Comparison of ENCODE assay signal across 12 cellular contexts in the genomic region with DNA sequence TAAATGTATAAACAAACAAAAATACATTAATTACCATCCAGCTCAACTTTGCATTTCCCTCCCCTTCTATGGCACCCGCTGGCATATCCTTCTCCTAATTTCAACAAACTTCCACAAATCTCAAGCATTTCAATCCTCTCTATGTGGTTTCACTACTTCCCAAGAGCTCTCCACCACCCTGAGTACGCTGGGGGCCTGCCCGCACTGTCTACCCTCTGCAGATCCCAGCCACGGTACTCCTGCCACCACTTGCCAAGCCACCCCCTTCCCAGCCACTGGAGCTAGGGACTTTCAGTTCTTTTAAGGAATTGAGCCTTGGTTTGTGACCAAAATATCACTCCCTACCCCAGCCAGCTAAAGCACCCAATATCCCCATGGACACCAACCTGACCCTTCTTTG. TPM values are rescaled to one million over a fixed set of nuclear protein-coding genes. Genes with fewer than 3 reads are reported as not detected.
DNase-seq lines count a peak whose midpoint lies in the region; ATAC-seq and TF ChIP-seq lines count a peak whose summit lies in the region.
"Had no signal": no experiment of that assay in that cellular context is flagged by ENCODE, and none has a peak within 500 bp of the region (broad histone marks: within the 10 kb centered on the region; RNA-seq: fewer than 3 reads in every experiment).

No MANE protein-coding gene starts in this region.

- H3K4me3 ChIP-seq in thymus (ENCODE audit: low read length): no peak overlapping the region
- H3K4me3 ChIP-seq: SJCRH30 had no signal

- no peaks in the 10 kb centered on the region for H3K9me3 ChIP-seq in thymus (ENCODE audit: control insufficient read depth)
- H3K9me3 ChIP-seq: SJCRH30 had no signal

- no peak overlapping the region for H3K4me3 Mint-ChIP-seq in activated CD4-positive, alpha-beta T cell treated with anti-CD3 and anti-CD28 coated beads, Interleukin-2, amount 10 ng/mL, durations not matched to agents 7 days and 5 days
- peak overlapping the region; percentile 86 for H3K4me3 Mint-ChIP-seq in activated T-helper 17 cell treated with anti-CD3 and anti-CD28 coated beads, Interleukin-2, amount 50 U/mL, for 72 hours

- H3K27ac Mint-ChIP-seq in activated CD4-positive, alpha-beta T cell treated with anti-CD3 and anti-CD28 coated beads, Interleukin-2, amount 10 ng/mL, durations not matched to agents 7 days and 5 days: peak overlapping the region; percentile 7
- peak overlapping the region; percentile 94 for H3K27ac Mint-ChIP-seq in activated T-helper 17 cell treated with anti-CD3 and anti-CD28 coated beads, Interleukin-2, amount 50 U/mL, for 72 hours

- H3K9me3 Mint-ChIP-seq in activated CD4-positive, alpha-beta T cell treated with anti-CD3 and anti-CD28 coated beads, Interleukin-2, amount 10 ng/mL, durations not matched to agents 7 days and 5 days: no peaks in the 10 kb centered on the region
- H3K9me3 Mint-ChIP-seq in activated T-helper 17 cell treated with anti-CD3 and anti-CD28 coated beads, Interleukin-2, amount 50 U/mL, for 72 hours: no peaks in the 10 kb centered on the region

- H3K27me3 Mint-ChIP-seq in activated CD4-positive, alpha-beta T cell treated with anti-CD3 and anti-CD28 coated beads, Interleukin-2, amount 10 ng/mL, durations not matched to agents 7 days and 5 days: no peaks in the 10 kb centered on the region
- H3K27me3 Mint-ChIP-seq in activated T-helper 17 cell treated with anti-CD3 and anti-CD28 coated beads, Interleukin-2, amount 50 U/mL, for 72 hours: no peaks in the 10 kb centered on the region

- intact Hi-C loops in posterior vena cava (cut with DNase I): no loop called here

- no peak for DNase-seq in activated CD4-positive, alpha-beta T cell treated with anti-CD3 and anti-CD28 coated beads, Interleukin-2, amount 10 ng/mL, durations not matched to agents 7 days and 5 days
- no peak for DNase-seq in activated CD4-positive, alpha-beta T cell treated with anti-CD3 and anti-CD28 coated beads for 48 hours
- DNase-seq in medulla oblongata (ENCODE audit: extremely low spot score) (peak; percentile 18), posterior vena cava (ENCODE audit: low spot score) (no peak), erythroblast (lab: John Stamatoyannopoulos, UW) (no peak)
- DNase-seq: activated CD8-positive, alpha-beta memory T cell treated with anti-CD3 and anti-CD28 coated beads, Interleukin-2, amount 50 U/mL, for 4 hours; cortex of kidney; nucleus accumbens; SJCRH30 had no signal

- peak overlapping the region; percentile 10 for H3K27ac ChIP-seq in thymus (ENCODE audit: low read depth)
- H3K27ac ChIP-seq: SJCRH30 had no signal

- WGBS in thymus: 95% methylated on average over 4 of the region's 4 CpGs

- peaks cover 6% of the 10 kb centered on the region for H3K36me3 Mint-ChIP-seq in activated CD4-positive, alpha-beta T cell treated with anti-CD3 and anti-CD28 coated beads, Interleukin-2, amount 10 ng/mL, durations not matched to agents 7 days and 5 days (ENCODE audit: low read depth)
- H3K36me3 Mint-ChIP-seq in activated T-helper 17 cell treated with anti-CD3 and anti-CD28 coated beads, Interleukin-2, amount 50 U/mL, for 72 hours (ENCODE audit: low read depth): peaks cover 17% of the 10 kb centered on the region

- H3K4me1 ChIP-seq in thymus (ENCODE audit: control insufficient read depth, insufficient read depth, low read length): peaks cover 28% of the 10 kb centered on the region

- H3K27me3 ChIP-seq in thymus (ENCODE audit: control insufficient read depth, insufficient read depth): no peaks in the 10 kb centered on the region
- H3K27me3 ChIP-seq: SJCRH30 had no signal

- H3K36me3 ChIP-seq in thymus (ENCODE audit: control insufficient read depth, insufficient read depth): no peaks in the 10 kb centered on the region
- H3K36me3 ChIP-seq: SJCRH30 had no signal

- POLR2A ChIA-PET in activated CD4-positive, alpha-beta T cell treated with anti-CD3 and anti-CD28 coated beads, Interleukin-2, amount 10 ng/mL, durations not matched to agents 7 days and 5 days (lab: Charles Lee): no interaction called here

- TF ChIP-seq POLR2A in erythroblast (IDR thresholded peaks at IDR 0.05; ENCODE audit: low read length): no peak

- H3K4me1 Mint-ChIP-seq in activated CD4-positive, alpha-beta T cell treated with anti-CD3 and anti-CD28 coated beads, Interleukin-2, amount 10 ng/mL, durations not matched to agents 7 days and 5 days: peaks cover 60% of the 10 kb centered on the region
- H3K4me1 Mint-ChIP-seq in activated T-helper 17 cell treated with anti-CD3 and anti-CD28 coated beads, Interleukin-2, amount 50 U/mL, for 72 hours: peaks cover 34% of the 10 kb centered on the region

- ATAC-seq in activated T-helper 17 cell treated with anti-CD3 and anti-CD28 coated beads, Interleukin-2, amount 50 U/mL, for 72 hours (replicated peaks): no peak
- ATAC-seq in GM21367 (IDR thresholded peaks at IDR 0.05; ENCODE audit: unreplicated experiment): no peak

- CTCF ChIA-PET in activated CD4-positive, alpha-beta T cell treated with anti-CD3 and anti-CD28 coated beads, Interleukin-2, amount 10 ng/mL, durations not matched to agents 7 days and 5 days (lab: Charles Lee): interaction anchor here (0.5 to 2.9 kb wide), 8 partner anchors 9 to 69 kb away, joined by 3 to 11 read pairs (median 4); partner anchors contain the start of gene CMTM2

RNA-seq across cellular contexts. Expression of gene TK2, which starts 1.9 kb away (rescaled TPM):
- 1 to 10 TPM; 7.4 to 9.3 TPM for total RNA-seq in activated CD4-positive, alpha-beta T cell treated with anti-CD3 and anti-CD28 coated beads, Interleukin-2, amount 10 ng/mL, durations not matched to agents 7 days and 5 days
- total RNA-seq in activated T-helper 17 cell treated with anti-CD3 and anti-CD28 coated beads, Interleukin-2, amount 50 U/mL, for 72 hours: 1 to 10 TPM; 5.7 to 6.6 TPM
- polyA plus RNA-seq in thymus: 15.9 TPM
- total RNA-seq in posterior vena cava: 10 to 100 TPM; 23.6 to 37.2 TPM

RNA-seq across cellular contexts. Expression of gene CKLF, which starts 4.3 kb away (rescaled TPM):
- total RNA-seq in activated CD4-positive, alpha-beta T cell treated with anti-CD3 and anti-CD28 coated beads, Interleukin-2, amount 10 ng/mL, durations not matched to agents 7 days and 5 days: 100 to 1,000 TPM; 124 to 132 TPM
- total RNA-seq in activated T-helper 17 cell treated with anti-CD3 and anti-CD28 coated beads, Interleukin-2, amount 50 U/mL, for 72 hours: 100 to 1,000 TPM; 117 to 155 TPM
- 53.8 TPM for polyA plus RNA-seq in thymus
- 10 to 100 TPM; 22.0 to 25.4 TPM for total RNA-seq in posterior vena cava

RNA-seq across cellular contexts. Expression of gene CMTM1, which starts 18.2 kb away (rescaled TPM):
- total RNA-seq in activated CD4-positive, alpha-beta T cell treated with anti-CD3 and anti-CD28 coated beads, Interleukin-2, amount 10 ng/mL, durations not matched to agents 7 days and 5 days: 10 to 100 TPM; 12.3 to 15.3 TPM
- 10 to 100 TPM; 15.8 to 15.9 TPM for total RNA-seq in activated T-helper 17 cell treated with anti-CD3 and anti-CD28 coated beads, Interleukin-2, amount 50 U/mL, for 72 hours
- polyA plus RNA-seq in thymus: 0.64 TPM
- 1 to 10 TPM; 2.1 to 3.1 TPM for total RNA-seq in posterior vena cava

RNA-seq across cellular contexts. Expression of gene CMTM2, which starts 31.2 kb away (rescaled TPM):
- under 1 TPM; 0.73 to 0.97 TPM for total RNA-seq in activated CD4-positive, alpha-beta T cell treated with anti-CD3 and anti-CD28 coated beads, Interleukin-2, amount 10 ng/mL, durations not matched to agents 7 days and 5 days
- 1 to 10 TPM in 1 of 2 donors, under 1 TPM in 1; 0.78 to 1.3 TPM for total RNA-seq in activated T-helper 17 cell treated with anti-CD3 and anti-CD28 coated beads, Interleukin-2, amount 50 U/mL, for 72 hours
- 1.3 TPM for polyA plus RNA-seq in thymus
- under 1 TPM in 1 of 2 donors, not detected in 1; 0.38 TPM for total RNA-seq in posterior vena cava

RNA-seq across cellular contexts. Expression of gene CMTM3, which starts 56.4 kb away (rescaled TPM):
- total RNA-seq in activated CD4-positive, alpha-beta T cell treated with anti-CD3 and anti-CD28 coated beads, Interleukin-2, amount 10 ng/mL, durations not matched to agents 7 days and 5 days: 100 to 1,000 TPM; 100 to 107 TPM
- total RNA-seq in activated T-helper 17 cell treated with anti-CD3 and anti-CD28 coated beads, Interleukin-2, amount 50 U/mL, for 72 hours: 10 to 100 TPM; 46.7 to 64.1 TPM
- polyA plus RNA-seq in thymus: 55.4 TPM
- total RNA-seq in posterior vena cava: 10 to 100 TPM; 25.8 to 29.7 TPM

Comparison
In these comparisons a context has a peak if more than half of its experiments do, and no peak if none do; other contexts are left out.
1. RNA of gene CKLF, which starts 4.3 kb away (total RNA-seq): 117 to 155 TPM in activated T-helper 17 cell treated with anti-CD3 and anti-CD28 coated beads, Interleukin-2, amount 50 U/mL, for 72 hours and 124 to 132 TPM in activated CD4-positive, alpha-beta T cell treated with anti-CD3 and anti-CD28 coated beads, Interleukin-2, amount 10 ng/mL, durations not matched to agents 7 days and 5 days; 22.0 to 25.4 TPM in posterior vena cava; every median in the first group is over 4 times any median in the second.